ENCODE assay signal across 1 cellular context in genomic region chr18:28855524-28855923, GRCh38.
TF ChIP-seq lines count a peak whose summit lies in the region.

No MANE protein-coding gene starts in this region.

TF ChIP-seq in GM23338, 12 proteins besides CTCF, POLR2A, EP300 and RAD21 (continued from another document):
- TF ChIP-seq STAT1 (IDR thresholded peaks at IDR 0.05; ENCODE audit: unreplicated experiment) (no peak), CREB1 (CRISPR knock-in tag; IDR thresholded peaks at IDR 0.05; ENCODE audit: low read depth) (no peak), EZH2 (IDR thresholded peaks at IDR 0.05; ENCODE audit: low read depth, unreplicated experiment) (no peak), ZNF114 (CRISPR knock-in tag; IDR thresholded peaks at IDR 0.05) (no peak), ZNF331 (CRISPR knock-in tag; IDR thresholded peaks at IDR 0.05; ENCODE audit: low read depth) (no peak), ETS1 (IDR thresholded peaks at IDR 0.05) (no peak), NANOG (IDR thresholded peaks at IDR 0.05; ENCODE audit: borderline replicate concordance) (no peak), ZNF462 (CRISPR knock-in tag; IDR thresholded peaks at IDR 0.05) (no peak), EZH2phosphoT487 (IDR thresholded peaks at IDR 0.05; ENCODE audit: unreplicated experiment) (no peak)
